In the genomic region with DNA sequence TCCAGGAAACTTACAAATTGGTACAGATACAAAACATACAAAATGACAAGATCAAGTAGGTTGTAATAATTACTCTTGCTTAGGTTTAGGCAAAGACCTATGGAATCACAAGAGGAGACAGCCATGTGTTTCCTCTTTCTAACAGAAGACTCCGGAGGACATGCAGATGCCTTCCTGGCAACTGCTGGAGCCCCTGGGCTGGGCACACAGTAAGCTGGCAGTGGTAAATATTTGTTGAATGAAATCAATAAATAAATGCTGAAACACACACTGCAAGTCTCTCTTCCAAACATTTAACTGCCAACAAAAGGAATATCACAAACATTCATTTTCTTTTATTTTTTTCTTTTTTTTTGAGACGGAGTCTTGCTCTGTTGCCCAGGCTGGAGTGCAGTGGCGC, we compare ENCODE assay signal across 17 cellular contexts.
"Had no signal": no experiment of that assay in that cellular context is flagged by ENCODE, and none has a peak within 500 bp of the region (broad histone marks: within the 10 kb centered on the region; RNA-seq: fewer than 3 reads in every experiment).

No MANE protein-coding gene starts in this region.

- H3K27ac Mint-ChIP-seq: activated CD4-positive, alpha-beta T cell treated with anti-CD3 and anti-CD28 coated beads for 36 hours; activated naive CD4-positive, alpha-beta T cell treated with anti-CD3 and anti-CD28 coated beads for 36 hours; stimulated activated effector memory CD8-positive, alpha-beta T cell treated with anti-CD3 and anti-CD28 coated beads, Interleukin-12 subunit alpha, Interleukin-12 subunit beta, amount 100 ng/mL, for 72 hours had no signal

- ATAC-seq: activated CD4-positive, alpha-beta T cell treated with anti-CD3 and anti-CD28 coated beads for 36 hours; activated T-cell treated with anti-CD3 and anti-CD28 coated beads, Interleukin-2, amount 50 U/mL, for 4 hours; esophagus mucosa; gastrocnemius medialis; mucosa of descending colon; sciatic nerve; stimulated activated effector memory CD8-positive, alpha-beta T cell treated with anti-CD3 and anti-CD28 coated beads, Interleukin-12 subunit alpha, Interleukin-12 subunit beta, amount 100 ng/mL, for 72 hours had no signal

- DNase-seq: activated CD4-positive, alpha-beta T cell treated with anti-CD3 and anti-CD28 coated beads for 36 hours; activated CD4-positive, alpha-beta T cell treated with anti-CD3 and anti-CD28 coated beads, Interleukin-2, amount 50 U/mL, for 48 hours; activated naive CD4-positive, alpha-beta T cell treated with anti-CD3 and anti-CD28 coated beads for 36 hours; activated T-cell treated with anti-CD3 and anti-CD28 coated beads, Interleukin-2, amount 50 U/mL, for 4 hours; aorta; cortex of kidney; gastrocnemius medialis; head of caudate nucleus; mucosa of descending colon; naive B cell; ovary; stimulated activated CD4-positive, alpha-beta T cell treated with anti-CD3 and anti-CD28 coated beads, Interleukin-4, amount 100 ng/mL, for 24 hours; stomach; trophoblast cell had no signal

- H3K4me3 ChIP-seq: gastrocnemius medialis, mucosa of descending colon, ovary, stomach had no signal

- H3K36me3 ChIP-seq: gastrocnemius medialis, ovary had no signal

- H3K4me3 Mint-ChIP-seq: activated CD4-positive, alpha-beta T cell treated with anti-CD3 and anti-CD28 coated beads for 36 hours; activated naive CD4-positive, alpha-beta T cell treated with anti-CD3 and anti-CD28 coated beads for 36 hours; activated T-cell treated with anti-CD3 and anti-CD28 coated beads, Interleukin-2, amount 50 U/mL, for 4 hours; stimulated activated effector memory CD8-positive, alpha-beta T cell treated with anti-CD3 and anti-CD28 coated beads, Interleukin-12 subunit alpha, Interleukin-12 subunit beta, amount 100 ng/mL, for 72 hours had no signal

- H3K9me3 Mint-ChIP-seq: activated naive CD4-positive, alpha-beta T cell treated with anti-CD3 and anti-CD28 coated beads for 36 hours; activated T-cell treated with anti-CD3 and anti-CD28 coated beads, Interleukin-2, amount 50 U/mL, for 4 hours; naive B cell; stimulated activated effector memory CD8-positive, alpha-beta T cell treated with anti-CD3 and anti-CD28 coated beads, Interleukin-12 subunit alpha, Interleukin-12 subunit beta, amount 100 ng/mL, for 72 hours had no signal

- H3K9me3 ChIP-seq: gastrocnemius medialis, mucosa of descending colon, ovary, stomach had no signal

- H3K27ac ChIP-seq: ovary, stomach had no signal

- H3K27me3 Mint-ChIP-seq: activated CD4-positive, alpha-beta T cell treated with anti-CD3 and anti-CD28 coated beads for 36 hours; naive B cell had no signal
